ENCODE assay signal across 27 cellular contexts in the genomic region with DNA sequence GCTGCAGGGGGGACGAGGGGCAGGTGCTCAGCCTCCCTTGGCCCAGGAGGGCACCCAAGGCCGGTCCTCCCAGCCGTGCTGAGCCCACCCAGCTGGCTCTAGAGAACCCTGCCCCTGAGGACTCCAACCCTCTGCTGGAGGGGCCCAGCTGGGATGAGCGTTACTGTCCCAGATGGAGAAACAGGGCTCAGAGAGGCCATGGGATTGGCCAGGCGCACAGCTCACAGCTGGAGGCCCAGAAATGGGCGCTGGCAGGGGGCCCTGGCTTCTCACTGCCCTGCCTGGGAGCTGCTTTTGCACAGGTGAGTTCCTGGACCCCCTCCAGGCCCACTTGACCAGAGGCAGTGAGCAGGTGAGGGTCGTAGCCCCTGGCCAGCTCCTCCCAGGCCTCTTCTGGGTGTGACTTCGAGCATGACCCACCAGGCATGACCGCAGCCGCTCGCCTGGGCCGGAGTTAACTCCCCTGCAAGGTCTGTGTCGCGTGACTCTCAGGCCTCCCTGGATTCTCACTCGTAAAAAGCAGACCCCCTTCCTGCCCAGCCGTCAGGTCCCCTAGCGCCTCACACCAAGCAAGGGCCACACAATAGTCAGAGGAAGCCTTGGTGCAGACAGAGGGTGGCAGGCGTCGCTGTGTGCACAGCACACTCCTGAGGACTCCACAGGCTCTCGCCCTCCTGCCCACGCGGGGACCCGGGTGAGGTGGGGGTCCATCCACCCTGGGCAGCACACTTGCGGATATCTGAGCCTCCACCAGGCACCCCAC. TPM values are rescaled to one million over a fixed set of nuclear protein-coding genes. Genes with fewer than 3 reads are reported as not detected.
"Had no signal": no experiment of that assay in that cellular context is flagged by ENCODE, and none has a peak within 500 bp of the region (broad histone marks: within the 10 kb centered on the region; RNA-seq: fewer than 3 reads in every experiment).

No MANE protein-coding gene starts in this region.

- H3K4me3 Mint-ChIP-seq: activated CD4-positive, alpha-beta memory T cell treated with anti-CD3 and anti-CD28 coated beads, Interleukin-2, amount 10 ng/mL, durations not matched to agents 7 days and 5 days; activated CD8-positive, alpha-beta memory T cell treated with anti-CD3 and anti-CD28 coated beads, Interleukin-2, amount 10 ng/mL, durations not matched to agents 7 days and 5 days; activated naive CD4-positive, alpha-beta T cell treated with anti-CD3 and anti-CD28 coated beads, Interleukin-2, amount 50 U/mL, for 24 hours; naive thymus-derived CD4-positive, alpha-beta T cell; T-helper 2 cell treated with Interferon-gamma antibody and Interleukin-4, amounts not matched to agents 5 μg/mL and 100 μg/mL, for 36 hours; WTC11 had no signal

- H3K27me3 ChIP-seq: adrenal gland had no signal

- H3K9me3 ChIP-seq: adrenal gland, tibial artery had no signal

- H3K27ac ChIP-seq: adrenal gland, tibial artery had no signal

- FAIRE-seq: bronchial epithelial cell, frontal cortex, TTC549 had no signal

- ATAC-seq: activated CD8-positive, alpha-beta memory T cell treated with anti-CD3 and anti-CD28 coated beads, Interleukin-2, amount 10 ng/mL, durations not matched to agents 7 days and 5 days; naive thymus-derived CD4-positive, alpha-beta T cell; WTC11 had no signal

- H3K27ac Mint-ChIP-seq: activated CD4-positive, alpha-beta memory T cell treated with anti-CD3 and anti-CD28 coated beads, Interleukin-2, amount 10 ng/mL, durations not matched to agents 7 days and 5 days; activated CD8-positive, alpha-beta memory T cell treated with anti-CD3 and anti-CD28 coated beads, Interleukin-2, amount 10 ng/mL, durations not matched to agents 7 days and 5 days; activated naive CD4-positive, alpha-beta T cell treated with anti-CD3 and anti-CD28 coated beads, Interleukin-2, amount 50 U/mL, for 24 hours; naive thymus-derived CD4-positive, alpha-beta T cell; T-helper 2 cell treated with Interferon-gamma antibody and Interleukin-4, amounts not matched to agents 5 μg/mL and 100 μg/mL, for 36 hours; WTC11 had no signal

- DNase-seq: activated CD4-positive, alpha-beta memory T cell treated with anti-CD3 and anti-CD28 coated beads, Interleukin-2, amount 10 ng/mL, durations not matched to agents 7 days and 5 days; activated CD4-positive, alpha-beta T cell treated with anti-CD3 and anti-CD28 coated beads for 4 hours; activated CD8-positive, alpha-beta memory T cell treated with anti-CD3 and anti-CD28 coated beads, Interleukin-2, amount 10 ng/mL, durations not matched to agents 7 days and 5 days; activated gamma-delta T cell; adrenal gland; cerebellar nuclear complex; effector CD4-positive, alpha-beta T cell; hypothalamus; mesenchymal stem cell; naive thymus-derived CD4-positive, alpha-beta T cell; stimulated activated CD4-positive, alpha-beta T cell treated with anti-CD3 and anti-CD28 coated beads, Interleukin-12 subunit alpha, Interleukin-12 subunit beta, amount 100 ng/mL, for 4 hours; stimulated activated CD4-positive, alpha-beta T cell treated with anti-CD3 and anti-CD28 coated beads, Interleukin-1b, Interleukin-23, amount 100 ng/mL, for 48 hours; stimulated activated CD8-positive, alpha-beta memory T cell treated with anti-CD3 and anti-CD28 coated beads, Interleukin-4, amount 100 ng/mL, for 48 hours; stimulated activated naive CD4-positive, alpha-beta T cell had no signal

- H3K36me3 ChIP-seq: adrenal gland, tibial artery had no signal

- H3K36me3 Mint-ChIP-seq: activated CD8-positive, alpha-beta memory T cell treated with anti-CD3 and anti-CD28 coated beads, Interleukin-2, amount 10 ng/mL, durations not matched to agents 7 days and 5 days; activated naive CD4-positive, alpha-beta T cell treated with anti-CD3 and anti-CD28 coated beads, Interleukin-2, amount 50 U/mL, for 24 hours; naive thymus-derived CD4-positive, alpha-beta T cell; WTC11 had no signal

- H3K4me1 ChIP-seq: adrenal gland had no signal

- H3K9me3 Mint-ChIP-seq: activated CD4-positive, alpha-beta memory T cell treated with anti-CD3 and anti-CD28 coated beads, Interleukin-2, amount 10 ng/mL, durations not matched to agents 7 days and 5 days; activated naive CD4-positive, alpha-beta T cell treated with anti-CD3 and anti-CD28 coated beads, Interleukin-2, amount 50 U/mL, for 24 hours; naive thymus-derived CD4-positive, alpha-beta T cell; T-helper 2 cell treated with Interferon-gamma antibody and Interleukin-4, amounts not matched to agents 5 μg/mL and 100 μg/mL, for 36 hours; WTC11 had no signal

- H3K4me1 Mint-ChIP-seq: WTC11 had no signal

- H3K4me3 ChIP-seq: adrenal gland, tibial artery had no signal

RNA-seq across cellular contexts. Expression of a gene that starts 19.7 kb away (rescaled TPM):
- total RNA-seq: activated CD4-positive, alpha-beta memory T cell treated with anti-CD3 and anti-CD28 coated beads, Interleukin-2, amount 10 ng/mL, durations not matched to agents 7 days and 5 days; adrenal gland; bronchial epithelial cell; kidney epithelial cell; naive thymus-derived CD4-positive, alpha-beta T cell; renal cortical epithelial cell; SK-MEL-5 had no signal
- polyA plus RNA-seq: adrenal gland; esophagus; liver; naive thymus-derived CD4-positive, alpha-beta T cell had no signal

RNA-seq across cellular contexts. Expression of a gene that starts 25.8 kb away (rescaled TPM):
- total RNA-seq: activated CD4-positive, alpha-beta memory T cell treated with anti-CD3 and anti-CD28 coated beads, Interleukin-2, amount 10 ng/mL, durations not matched to agents 7 days and 5 days; activated CD8-positive, alpha-beta memory T cell treated with anti-CD3 and anti-CD28 coated beads, Interleukin-2, amount 10 ng/mL, durations not matched to agents 7 days and 5 days; adrenal gland; bronchial epithelial cell; frontal cortex; kidney epithelial cell; liver; mucosa of gallbladder; naive thymus-derived CD4-positive, alpha-beta T cell; renal cortical epithelial cell; SK-MEL-5; WTC11 had no signal
- polyA plus RNA-seq: adrenal gland; esophagus; liver; naive thymus-derived CD4-positive, alpha-beta T cell had no signal

RNA-seq across cellular contexts. Expression of a gene that starts 52.9 kb away (rescaled TPM):
- total RNA-seq: adrenal gland, bronchial epithelial cell, kidney epithelial cell, renal cortical epithelial cell, SK-MEL-5 had no signal

RNA-seq across cellular contexts. Expression of a gene that starts 57.5 kb away (rescaled TPM):
- total RNA-seq: activated CD4-positive, alpha-beta memory T cell treated with anti-CD3 and anti-CD28 coated beads, Interleukin-2, amount 10 ng/mL, durations not matched to agents 7 days and 5 days; naive thymus-derived CD4-positive, alpha-beta T cell; renal cortical epithelial cell; WTC11 had no signal
- polyA plus RNA-seq: naive thymus-derived CD4-positive, alpha-beta T cell had no signal
